ENCODE assay signal across 31 cellular contexts in genomic region chr2:45586600-45586999, GRCh38.
"Had no signal": no experiment of that assay in that cellular context is flagged by ENCODE, and none has a peak within 500 bp of the region (broad histone marks: within the 10 kb centered on the region; RNA-seq: fewer than 3 reads in every experiment).

No MANE protein-coding gene starts in this region.

- H3K4me1 ChIP-seq: gastrocnemius medialis had no signal

- H3K27ac ChIP-seq: adrenal gland, body of pancreas, esophagus muscularis mucosa, gastrocnemius medialis, heart right ventricle, WERI-Rb-1 had no signal

- DNase-seq: activated CD4-positive, alpha-beta memory T cell treated with anti-CD3 and anti-CD28 coated beads for 36 hours; activated CD4-positive, alpha-beta T cell treated with anti-CD3 and anti-CD28 coated beads for 36 hours; activated CD4-positive, alpha-beta T cell treated with anti-CD3 and anti-CD28 coated beads, Interleukin-2, amount 10 ng/mL, durations not matched to agents 24 days and 14 days; activated CD4-positive, CD25-positive, alpha-beta regulatory T cell; activated CD4-positive, CD25-positive, alpha-beta regulatory T cell treated with anti-CD3 and anti-CD28 coated beads, Interleukin-2, amount 50 U/mL, for 72 hours; activated CD8-positive, alpha-beta memory T cell treated with anti-CD3 and anti-CD28 coated beads, Interleukin-2, amount 10 ng/mL, durations not matched to agents 7 days and 5 days; activated CD8-positive, alpha-beta memory T cell treated with anti-CD3 and anti-CD28 coated beads, Interleukin-2, amount 50 U/mL, for 4 hours; activated CD8-positive, alpha-beta T cell treated with anti-CD3 and anti-CD28 coated beads, Interleukin-2, amount 10 ng/mL, durations not matched to agents 7 days and 5 days; activated effector memory CD4-positive, alpha-beta T cell treated with anti-CD3 and anti-CD28 coated beads, Interleukin-2, amount 50 U/mL, for 16 hours; activated naive CD4-positive, alpha-beta T cell treated with anti-CD3 and anti-CD28 coated beads for 36 hours; activated naive CD8-positive, alpha-beta T cell treated with anti-CD3 and anti-CD28 coated beads for 36 hours; activated naive CD8-positive, alpha-beta T cell treated with anti-CD3 and anti-CD28 coated beads, Interleukin-2, amount 50 U/mL, for 24 hours; activated T-cell treated with anti-CD3 and anti-CD28 coated beads, Interleukin-2, amount 50 U/mL, for 1 hour; activated T-cell treated with anti-CD3 and anti-CD28 coated beads, Interleukin-2, amount 50 U/mL, for 48 hours; adrenal gland; amygdala; aorta; body of pancreas; caudate nucleus; cortex of kidney; dermis blood vessel endothelial cell; effector CD4-positive, alpha-beta T cell; effector memory CD8-positive, alpha-beta T cell; erythroblast; foreskin keratinocyte; heart right ventricle; T-helper 17 cell; T1000; WERI-Rb-1 had no signal

- H3K36me3 ChIP-seq: adrenal gland, gastrocnemius medialis had no signal

- H3K27me3 ChIP-seq: adrenal gland, body of pancreas, esophagus muscularis mucosa, foreskin keratinocyte, gastrocnemius medialis, heart right ventricle had no signal

- H3K4me3 ChIP-seq: adrenal gland, body of pancreas, esophagus muscularis mucosa, gastrocnemius medialis, heart right ventricle had no signal

- H3K9me3 ChIP-seq: adrenal gland, body of pancreas, esophagus muscularis mucosa, gastrocnemius medialis, heart right ventricle had no signal
